Comparison of ENCODE assay signal across 9 cellular contexts in the genomic region with DNA sequence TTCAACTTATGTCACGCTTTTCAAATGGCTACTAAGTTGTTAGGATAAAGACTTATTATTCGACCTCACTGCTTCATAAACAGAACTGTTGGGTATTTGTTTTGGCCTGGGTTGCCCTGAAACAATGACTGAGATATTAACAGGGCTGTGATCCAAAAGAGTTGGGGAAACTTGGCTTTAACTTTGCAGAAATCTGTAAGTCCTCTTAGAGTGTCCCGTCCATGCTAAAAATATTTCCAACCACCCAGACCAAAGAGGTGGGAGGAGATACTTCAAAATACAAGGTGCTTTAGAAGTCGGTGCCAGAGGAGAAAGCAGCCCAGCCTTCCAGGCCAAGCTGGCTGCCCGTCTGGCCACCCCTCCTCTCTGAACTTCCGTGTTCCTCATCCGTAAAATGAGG. TPM values are rescaled to one million over a fixed set of nuclear protein-coding genes. Genes with fewer than 3 reads are reported as not detected.
DNase-seq lines count a peak whose midpoint lies in the region; ATAC-seq, FAIRE-seq and TF ChIP-seq lines count a peak whose summit lies in the region.
"Had no signal": no experiment of that assay in that cellular context is flagged by ENCODE, and none has a peak within 500 bp of the region (broad histone marks: within the 10 kb centered on the region; RNA-seq: fewer than 3 reads in every experiment).

No MANE protein-coding gene starts in this region.

- TF ChIP-seq POLR2A in Peyer's patch (IDR thresholded peaks at IDR 0.05): no peak
- TF ChIP-seq POLR2A in HepG2 (IDR thresholded peaks at IDR 0.05; ENCODE audit: insufficient read depth in 1 of 2, low read depth in 2 of 2, low read length in 2 of 2): no peak
- no peak for TF ChIP-seq POLR2A in suprapubic skin (IDR thresholded peaks at IDR 0.05)

- H4K20me1 ChIP-seq in HepG2 (ENCODE audit: insufficient read depth, low read length): no peaks in the 10 kb centered on the region

- H3K36me3 ChIP-seq in Peyer's patch (peaks cover 0 to 34% (median 0%) of the 10 kb centered on the region in 3 donors), HepG2 (replicated peaks in 1 of 2; ENCODE audit: control insufficient read depth in 1 of 2, insufficient read depth in 2 of 2, low read length in 2 of 2) (peaks cover 8 to 18% of the 10 kb centered on the region in 2 experiments; a peak in 4 of 5 replicates), suprapubic skin (peaks cover 35% of the 10 kb centered on the region)

- no peak overlapping the region for H2AFZ ChIP-seq in HepG2 (ENCODE audit: low read length)
- H2AFZ ChIP-seq: GM23338 had no signal

- POLR2A ChIA-PET in HepG2 (lab: Yijun Ruan, JAX): interaction anchor here (1.3 to 2.2 kb wide), 4 partner anchors 34 to 147 kb away, joined by 5 to 14 read pairs (median 8); a partner anchor contains a TSS

- H3K27me3 ChIP-seq in Peyer's patch (no peaks in the 10 kb centered on the region), HepG2 (ENCODE audit: control insufficient read depth in 1 of 2, insufficient read depth in 2 of 2, low read length in 2 of 2) (no peaks in the 10 kb centered on the region), suprapubic skin (no peaks in the 10 kb centered on the region)

- no peak for TF ChIP-seq RAD21 in HepG2 (CRISPR knock-in tag; IDR thresholded peaks at IDR 0.05)

- TF ChIP-seq EP300 in HepG2 (IDR thresholded peaks at IDR 0.05; ENCODE audit: low read depth in 2 of 2, low read length in 2 of 2): no peak
- no peak for TF ChIP-seq EP300 in HepG2 (CRISPR knock-in tag; IDR thresholded peaks at IDR 0.05; ENCODE audit: borderline replicate concordance)
- TF ChIP-seq EP300 in suprapubic skin (IDR thresholded peaks at IDR 0.05): no peak

- WGBS in HepG2 (ENCODE audit: low lambda C conversion rate): 87% methylated on average over 7 of the region's 7 CpGs
- 49% methylated on average over 7 of the region's 7 CpGs for WGBS in suprapubic skin

- CTCF ChIA-PET in HepG2 (lab: Yijun Ruan, JAX; ENCODE audit: low intra/inter-chr PET ratio, low total read pairs): interaction anchor here (0.7 to 5.4 kb wide), 2 partner anchors 39 to 107 kb away, joined by 3 to 114 read pairs; a partner anchor contains a TSS

- no peak overlapping the region for H3K9ac ChIP-seq in HepG2 (ENCODE audit: insufficient read depth, low read depth, low read length)

- peaks cover 0 to 36% (median 6%) of the 10 kb centered on the region in 4 donors for H3K4me1 ChIP-seq in Peyer's patch
- H3K4me1 ChIP-seq in HepG2 (ENCODE audit: insufficient read depth, low read length): peaks cover 8% of the 10 kb centered on the region
- peaks cover 26% of the 10 kb centered on the region for H3K4me1 ChIP-seq in suprapubic skin

- no peaks in the 10 kb centered on the region for H3K9me3 ChIP-seq in Peyer's patch
- H3K9me3 ChIP-seq in HepG2 (ENCODE audit: low read length): no peaks in the 10 kb centered on the region
- H3K9me3 ChIP-seq in suprapubic skin: no peaks in the 10 kb centered on the region

- in situ Hi-C loops in HepG2 (cut with HindIII; ENCODE audit: extremely low pct_ligation_motif_present, low pct_unique_long_range_greater_than_20kb) (loop anchor here (5.0 kb wide), 1 partner anchor 109 kb away; no protein-coding TSS in a partner anchor), GM13976 (cut with MboI; ENCODE audit: low sequenced_read_pairs, unreplicated experiment) (loop anchor here (10.0 kb wide), 1 partner anchor 107 kb away; no protein-coding TSS in a partner anchor)

- FAIRE-seq in HepG2 (lab: Jason Lieb, UNC): no peak

- H3K79me2 ChIP-seq in HepG2 (ENCODE audit: insufficient read depth, low read length): no peaks in the 10 kb centered on the region

- BruUV-seq in HepG2 (replicated peaks; lab: Mats Ljungman, UMichigan): no TSS peak

- intact Hi-C loops in HepG2 (cut with micrococcal nuclease; ENCODE audit: unreplicated experiment): loop anchor here (1.0 to 5.0 kb wide), 4 partner anchors 35 to 107 kb away; no protein-coding TSS in a partner anchor

- no peak overlapping the region for H3K4me2 ChIP-seq in HepG2 (ENCODE audit: low read depth, low read length)
- H3K4me2 ChIP-seq: GM23338 had no signal

- DNase-seq in Peyer's patch (no peak), choroid plexus epithelial cell (ENCODE audit: low read depth) (peak; percentile 53), HepG2 (ENCODE audit: low spot score) (no peak), suprapubic skin (ENCODE audit: low spot score in 2 of 2) (no peak), GM13976 (ENCODE audit: low spot score) (no peak)
- no peak for DNase-seq in activated naive CD4-positive, alpha-beta T cell (lab: John Stamatoyannopoulos, UW)
- DNase-seq: NCI-H526 treated with DMSO at 0.1 percent for 48 hours had no signal

- H3K27ac ChIP-seq in Peyer's patch (peak overlapping the region; percentile 30 to 84 (median 69)), HepG2 (ENCODE audit: extremely low read length, insufficient read depth, low read length) (peak overlapping the region; percentile 22), suprapubic skin (peak overlapping the region; percentile 60)

- ATAC-seq in HepG2 (no peak), HG02885 (IDR thresholded peaks at IDR 0.05; ENCODE audit: poor library complexity, unreplicated experiment) (no peak)

- no peak for TF ChIP-seq CTCF in Peyer's patch (IDR thresholded peaks at IDR 0.05)
- no peak for TF ChIP-seq CTCF in choroid plexus epithelial cell (conservative IDR thresholded peaks at IDR 0.05; ENCODE audit: low read depth, low read length)
- no peak for TF ChIP-seq CTCF in HepG2 (CRISPR knock-in tag; IDR thresholded peaks at IDR 0.05)
- no peak for TF ChIP-seq CTCF in suprapubic skin (IDR thresholded peaks at IDR 0.05)
- TF ChIP-seq CTCF in GM13976 (IDR thresholded peaks at IDR 0.05; ENCODE audit: borderline replicate concordance, control extremely low read depth, extremely low read depth, insufficient read depth, missing control alignments): no peak

- H3K4me3 ChIP-seq in Peyer's patch (no peak overlapping the region), choroid plexus epithelial cell (ENCODE audit: low read depth, low read length) (no peak overlapping the region), HepG2 (replicated peaks in 1 of 3; ENCODE audit: insufficient read depth in 1 of 3, low read depth in 2 of 3, low read length in 3 of 3) (no peak overlapping the region), suprapubic skin (no peak overlapping the region)
- H3K4me3 ChIP-seq: GM23338 had no signal

RNA-seq across cellular contexts. Expression of a gene that starts 16.1 kb away (rescaled TPM):
- total RNA-seq in Peyer's patch (not detected), HepG2 (2016; rRNA removed; fragmentation: Illumina TruSeq; extraction: Trizol) (not detected in 2 replicates), suprapubic skin (not detected)
- total RNA-seq in HepG2 (2016; cell fraction: cytosol; rRNA removed; fragmentation: Illumina TruSeq; extraction: Trizol; ENCODE audit: low read depth): not detected in 2 replicates
- not detected in 2 replicates for total RNA-seq in HepG2 (2016; cell fraction: insoluble cytoplasmic fraction; rRNA removed; fragmentation: Illumina TruSeq; extraction: Trizol)
- not detected in 2 replicates for total RNA-seq in HepG2 (2016; cell fraction: membrane; rRNA removed; fragmentation: Illumina TruSeq; extraction: Trizol)
- total RNA-seq in HepG2 (2016; cell fraction: nucleus; rRNA removed; fragmentation: Illumina TruSeq; extraction: Trizol): not detected in 2 replicates
- not detected in 2 replicates for polyA plus RNA-seq in HepG2 (2011; rRNA removed)
- polyA plus RNA-seq in HepG2 (2011; cell fraction: cytosol; rRNA removed): not detected in 2 replicates
- polyA plus RNA-seq in HepG2 (2011; cell fraction: nucleus; rRNA removed): not detected in 2 replicates
- polyA plus RNA-seq in HepG2 (2012): not detected in 2 replicates
- not detected in 2 replicates for polyA plus RNA-seq in HepG2 (2016; cell fraction: cytosol; fragmentation: Illumina TruSeq; extraction: Trizol; ENCODE audit: low read depth)
- not detected in 2 replicates for polyA plus RNA-seq in HepG2 (2016; cell fraction: insoluble cytoplasmic fraction; fragmentation: Illumina TruSeq; extraction: Trizol; ENCODE audit: low read depth)
- polyA plus RNA-seq in HepG2 (2016; cell fraction: membrane; fragmentation: Illumina TruSeq; extraction: Trizol; ENCODE audit: low read depth): not detected in 2 replicates
- polyA plus RNA-seq in HepG2 (2016; cell fraction: nucleus; fragmentation: Illumina TruSeq; extraction: Trizol; ENCODE audit: insufficient read depth, low read depth): not detected in 2 replicates
- not detected in 2 replicates for polyA minus RNA-seq in HepG2 (2011; rRNA and poly(A)+ RNA removed; ENCODE audit: low replicate concordance)
- polyA minus RNA-seq in HepG2 (2011; cell fraction: cytosol; rRNA and poly(A)+ RNA removed): not detected in 2 replicates
- not detected in 2 replicates for polyA minus RNA-seq in HepG2 (2011; cell fraction: nucleus; rRNA and poly(A)+ RNA removed)
- total RNA-seq: GM23338 had no signal
- polyA plus RNA-seq: GM23338 had no signal

RNA-seq across cellular contexts. Expression of a gene that starts 38.8 kb away (rescaled TPM):
- total RNA-seq in Peyer's patch (10 to 100 TPM; 16.5 to 30.4 (median 24.7) TPM), HepG2 (2016; rRNA removed; fragmentation: Illumina TruSeq; extraction: Trizol) (1.2 and 2.6 TPM in 2 replicates), suprapubic skin (10 to 100 TPM in 3 of 4 donors, 1 to 10 TPM in 1; 9.6 to 14.4 (median 11.9) TPM)
- 2.1 and 2.5 TPM in 2 replicates for total RNA-seq in HepG2 (2016; cell fraction: cytosol; rRNA removed; fragmentation: Illumina TruSeq; extraction: Trizol; ENCODE audit: low read depth)
- 1.1 and 2.6 TPM in 2 replicates for total RNA-seq in HepG2 (2016; cell fraction: insoluble cytoplasmic fraction; rRNA removed; fragmentation: Illumina TruSeq; extraction: Trizol)
- total RNA-seq in HepG2 (2016; cell fraction: membrane; rRNA removed; fragmentation: Illumina TruSeq; extraction: Trizol): 2.1 and 2.4 TPM in 2 replicates
- total RNA-seq in HepG2 (2016; cell fraction: nucleus; rRNA removed; fragmentation: Illumina TruSeq; extraction: Trizol): 3.1 and 3.3 TPM in 2 replicates
- 2.6 and 4.0 TPM in 2 replicates for polyA plus RNA-seq in HepG2 (2011; rRNA removed)
- 1.8 and 2.4 TPM in 2 replicates for polyA plus RNA-seq in HepG2 (2011; cell fraction: cytosol; rRNA removed)
- 10.1 and 10.7 TPM in 2 replicates for polyA plus RNA-seq in HepG2 (2011; cell fraction: nucleus; rRNA removed)
- polyA plus RNA-seq in HepG2 (2012): 1.6 and 2.1 TPM in 2 replicates
- 1.6 and 2.0 TPM in 2 replicates for polyA plus RNA-seq in HepG2 (2016; cell fraction: cytosol; fragmentation: Illumina TruSeq; extraction: Trizol; ENCODE audit: low read depth)
- polyA plus RNA-seq in HepG2 (2016; cell fraction: insoluble cytoplasmic fraction; fragmentation: Illumina TruSeq; extraction: Trizol; ENCODE audit: low read depth): 1.3 and 1.9 TPM in 2 replicates
- polyA plus RNA-seq in HepG2 (2016; cell fraction: membrane; fragmentation: Illumina TruSeq; extraction: Trizol; ENCODE audit: low read depth): 1.6 and 2.3 TPM in 2 replicates
- 10.6 and 10.8 TPM in 2 replicates for polyA plus RNA-seq in HepG2 (2016; cell fraction: nucleus; fragmentation: Illumina TruSeq; extraction: Trizol; ENCODE audit: insufficient read depth, low read depth)
- polyA minus RNA-seq in HepG2 (2011; rRNA and poly(A)+ RNA removed; ENCODE audit: low replicate concordance): 2.2 and 7.2 TPM in 2 replicates
- polyA minus RNA-seq in HepG2 (2011; cell fraction: cytosol; rRNA and poly(A)+ RNA removed): 0.40 and 0.44 TPM in 2 replicates
- polyA minus RNA-seq in HepG2 (2011; cell fraction: nucleus; rRNA and poly(A)+ RNA removed): 3.2 and 3.7 TPM in 2 replicates

RNA-seq across cellular contexts. Expression of a gene that starts 56.3 kb away (rescaled TPM):
- total RNA-seq in Peyer's patch (10 to 100 TPM in 3 of 4 donors, 1 to 10 TPM in 1; 9.3 to 45.4 (median 15.8) TPM), HepG2 (2016; rRNA removed; fragmentation: Illumina TruSeq; extraction: Trizol) (0.39 and 0.53 TPM in 2 replicates), suprapubic skin (10 to 100 TPM in 1 of 4 donors, 1 to 10 TPM in 3; 5.9 to 14.6 (median 8.0) TPM)
- total RNA-seq in HepG2 (2016; cell fraction: cytosol; rRNA removed; fragmentation: Illumina TruSeq; extraction: Trizol; ENCODE audit: low read depth): 0.61 TPM in 1 of 2 replicates, not detected in the other
- total RNA-seq in HepG2 (2016; cell fraction: insoluble cytoplasmic fraction; rRNA removed; fragmentation: Illumina TruSeq; extraction: Trizol): 0.12 and 0.41 TPM in 2 replicates
- 0.48 and 0.74 TPM in 2 replicates for total RNA-seq in HepG2 (2016; cell fraction: membrane; rRNA removed; fragmentation: Illumina TruSeq; extraction: Trizol)
- total RNA-seq in HepG2 (2016; cell fraction: nucleus; rRNA removed; fragmentation: Illumina TruSeq; extraction: Trizol): 0.56 and 0.63 TPM in 2 replicates
- 0.70 and 1.1 TPM in 2 replicates for polyA plus RNA-seq in HepG2 (2011; rRNA removed)
- 0.38 and 0.48 TPM in 2 replicates for polyA plus RNA-seq in HepG2 (2011; cell fraction: cytosol; rRNA removed)
- 4.9 and 6.1 TPM in 2 replicates for polyA plus RNA-seq in HepG2 (2011; cell fraction: nucleus; rRNA removed)
- 0.78 and 1.2 TPM in 2 replicates for polyA plus RNA-seq in HepG2 (2012)
- polyA plus RNA-seq in HepG2 (2016; cell fraction: cytosol; fragmentation: Illumina TruSeq; extraction: Trizol; ENCODE audit: low read depth): 0.27 TPM in 1 of 2 replicates, not detected in the other
- polyA plus RNA-seq in HepG2 (2016; cell fraction: insoluble cytoplasmic fraction; fragmentation: Illumina TruSeq; extraction: Trizol; ENCODE audit: low read depth): 0.37 and 0.69 TPM in 2 replicates
- 0.31 and 0.37 TPM in 2 replicates for polyA plus RNA-seq in HepG2 (2016; cell fraction: membrane; fragmentation: Illumina TruSeq; extraction: Trizol; ENCODE audit: low read depth)
- 1.9 and 2.6 TPM in 2 replicates for polyA plus RNA-seq in HepG2 (2016; cell fraction: nucleus; fragmentation: Illumina TruSeq; extraction: Trizol; ENCODE audit: insufficient read depth, low read depth)
- polyA minus RNA-seq in HepG2 (2011; rRNA and poly(A)+ RNA removed; ENCODE audit: low replicate concordance): 0.68 and 17.4 TPM in 2 replicates
- polyA minus RNA-seq in HepG2 (2011; cell fraction: cytosol; rRNA and poly(A)+ RNA removed): 0.69 TPM in 1 of 2 replicates, not detected in the other
- 0.77 and 1.4 TPM in 2 replicates for polyA minus RNA-seq in HepG2 (2011; cell fraction: nucleus; rRNA and poly(A)+ RNA removed)
